In the genomic region with DNA sequence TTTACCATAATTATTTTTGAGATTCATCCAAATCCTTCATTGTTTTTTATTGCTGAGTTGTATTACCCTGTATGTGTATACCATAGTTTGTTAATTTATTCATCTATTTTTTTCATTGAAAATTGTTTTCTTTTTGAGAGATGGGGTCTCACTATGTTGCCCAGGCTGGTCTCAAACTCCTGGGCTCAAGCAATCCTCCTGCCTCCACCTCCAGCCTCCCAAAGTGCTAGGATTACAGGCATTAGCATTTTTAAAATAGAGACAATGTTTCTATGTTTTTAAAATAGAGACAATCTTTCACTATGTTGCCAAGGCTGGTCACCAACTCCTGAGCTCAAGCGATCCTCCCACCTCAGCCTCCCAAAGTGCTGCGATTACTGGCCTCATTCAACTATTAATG, we compare ENCODE assay signal across 11 cellular contexts.
"Had no signal": no experiment of that assay in that cellular context is flagged by ENCODE, and none has a peak within 500 bp of the region (broad histone marks: within the 10 kb centered on the region; RNA-seq: fewer than 3 reads in every experiment).

No MANE protein-coding gene starts in this region.

- H3K4me3 Mint-ChIP-seq: GM23338, H9, HFFc6 had no signal

- H3K27ac ChIP-seq: GM23248 had no signal

- FAIRE-seq: H1, H54 had no signal

- H3K4me3 ChIP-seq: GM23248, GM23338, HAP-1 had no signal

- H3K9me3 ChIP-seq: HAP-1 had no signal

- H3K36me3 ChIP-seq: HAP-1 had no signal

- H2AFZ ChIP-seq: GM23248, GM23338 had no signal

- H3K4me2 ChIP-seq: GM23338 had no signal

- H3K9ac ChIP-seq: GM23248 had no signal

- ATAC-seq: GM23338, HCT116 had no signal

- H3K27ac Mint-ChIP-seq: GM23338, H9, HFFc6 had no signal

- DNase-seq: GM23248, GOT3, H7, H9, HCEC 1CT, HFFc6 had no signal

- H3K9me3 Mint-ChIP-seq: GM23338, HFFc6 had no signal
